Comparison of ENCODE assay signal across 14 cellular contexts in genomic region chr5:156367602-156368001, GRCh38. TPM values are rescaled to one million over a fixed set of nuclear protein-coding genes. Genes with fewer than 3 reads are reported as not detected.
DNase-seq lines count a peak whose midpoint lies in the region; TF ChIP-seq lines count a peak whose summit lies in the region.
"Had no signal": no experiment of that assay in that cellular context is flagged by ENCODE, and none has a peak within 500 bp of the region (broad histone marks: within the 10 kb centered on the region; RNA-seq: fewer than 3 reads in every experiment).

No MANE protein-coding gene starts in this region.

- no peak overlapping the region for H4K8ac ChIP-seq in mesendoderm (ENCODE audit: low read depth, low read length)

- no peak overlapping the region for H3K18ac ChIP-seq in mesendoderm (ENCODE audit: low read length)

- no peaks in the 10 kb centered on the region for H3K27me3 ChIP-seq in mesendoderm (ENCODE audit: insufficient read depth, low read length, poor library complexity)
- H3K27me3 ChIP-seq: dorsolateral prefrontal cortex had no signal

- no peak overlapping the region for H2BK120ac ChIP-seq in mesendoderm (ENCODE audit: low read depth, low read length)

- no peaks in the 10 kb centered on the region for H3K79me2 ChIP-seq in mesendoderm (ENCODE audit: control insufficient read depth, insufficient read depth, low read length)

- H2AK5ac ChIP-seq in mesendoderm (ENCODE audit: low read length), result no peak overlapping the region

- WGBS in mesendoderm (ENCODE audit: extremely low coverage, insufficient coverage, low lambda C conversion rate), result no CpG with 5 or more reads among the region's 3 CpGs

- no peak overlapping the region for H3K9ac ChIP-seq in mesendoderm (ENCODE audit: low read length)

- no peaks in the 10 kb centered on the region for H3K36me3 ChIP-seq in mesendoderm (ENCODE audit: control insufficient read depth, insufficient read depth, low read length)

- H3K4me2 ChIP-seq in mesendoderm (ENCODE audit: low read length), result no peak overlapping the region

- H2BK5ac ChIP-seq in mesendoderm (ENCODE audit: low read length), result no peak overlapping the region

- H3K4ac ChIP-seq in mesendoderm (ENCODE audit: low read depth, low read length), result no peak overlapping the region

- DNase-seq in GM04503 (ENCODE audit: low read depth) (peak; percentile 88), RKO (ENCODE audit: low spot score) (peak; percentile 30), foreskin fibroblast (peak; percentile 80 to 98), skeletal muscle cell (ENCODE audit: low read depth) (peak; percentile 96), NCI-H1417 treated with DMSO at 0.1 percent for 48 hours (lab: John Stamatoyannopoulos, UW) (no peak), T-helper 9 cell (no peak), mesendoderm (no peak)
- DNase-seq: activated CD8-positive, alpha-beta memory T cell treated with anti-CD3 and anti-CD28 coated beads for 24 hours; dorsolateral prefrontal cortex; H9; posterior cingulate gyrus; stimulated activated CD4-positive, alpha-beta T cell treated with anti-CD3 and anti-CD28 coated beads, Interleukin-4, amount 100 ng/mL, for 4 hours; stimulated activated naive CD8-positive, alpha-beta T cell treated with anti-CD3 and anti-CD28 coated beads, Interleukin-15, amount 100 ng/mL, for 72 hours; T1000 had no signal

- no peaks in the 10 kb centered on the region for H3K79me1 ChIP-seq in mesendoderm (ENCODE audit: low read length)

- no peak overlapping the region for H3K23ac ChIP-seq in mesendoderm (ENCODE audit: low read length)

- H3K4me3 ChIP-seq in foreskin fibroblast (ENCODE audit: low read depth in 1 of 2, low read length in 2 of 2) (no peak overlapping the region), skeletal muscle cell (ENCODE audit: low read depth, low read length) (no peak overlapping the region), mesendoderm (ENCODE audit: low read length) (no peak overlapping the region)
- H3K4me3 ChIP-seq: dorsolateral prefrontal cortex had no signal

- TF ChIP-seq CTCF in foreskin fibroblast (IDR thresholded peaks at IDR 0.05; ENCODE audit: low read depth, low read length), result no peak

- no peaks in the 10 kb centered on the region for H3K4me1 ChIP-seq in mesendoderm (ENCODE audit: control insufficient read depth, low read depth, low read length)

- H4K5ac ChIP-seq in mesendoderm (ENCODE audit: low read length), result no peak overlapping the region

- no peak overlapping the region for H2BK15ac ChIP-seq in mesendoderm (replicated peaks; ENCODE audit: low read depth)

- no peak overlapping the region for H3K56ac ChIP-seq in mesendoderm (ENCODE audit: low read length)

- H3K27ac ChIP-seq in mesendoderm (ENCODE audit: low read depth, low read length), result no peak overlapping the region
- H3K27ac ChIP-seq: dorsolateral prefrontal cortex had no signal

RNA-seq across cellular contexts. Expression of gene SGCD, which starts 40.6 kb away (rescaled TPM):
- polyA plus RNA-seq in mesendoderm (2013, experiment 1 of 2), result 0.01 TPM
- polyA plus RNA-seq in mesendoderm (2013, experiment 2 of 2), result 0.01 TPM

Comparison
In these comparisons a context has a peak if more than half of its experiments do, and no peak if none do; other contexts are left out.
1. DNase-seq: peak in GM04503 (single experiment), RKO (single experiment), foreskin fibroblast (2 of 2) and skeletal muscle cell (single experiment); none in NCI-H1417 treated with DMSO at 0.1 percent for 48 hours (single experiment), T-helper 9 cell (single experiment) and mesendoderm (single experiment).